ENCODE assay signal across 8 cellular contexts in the genomic region with DNA sequence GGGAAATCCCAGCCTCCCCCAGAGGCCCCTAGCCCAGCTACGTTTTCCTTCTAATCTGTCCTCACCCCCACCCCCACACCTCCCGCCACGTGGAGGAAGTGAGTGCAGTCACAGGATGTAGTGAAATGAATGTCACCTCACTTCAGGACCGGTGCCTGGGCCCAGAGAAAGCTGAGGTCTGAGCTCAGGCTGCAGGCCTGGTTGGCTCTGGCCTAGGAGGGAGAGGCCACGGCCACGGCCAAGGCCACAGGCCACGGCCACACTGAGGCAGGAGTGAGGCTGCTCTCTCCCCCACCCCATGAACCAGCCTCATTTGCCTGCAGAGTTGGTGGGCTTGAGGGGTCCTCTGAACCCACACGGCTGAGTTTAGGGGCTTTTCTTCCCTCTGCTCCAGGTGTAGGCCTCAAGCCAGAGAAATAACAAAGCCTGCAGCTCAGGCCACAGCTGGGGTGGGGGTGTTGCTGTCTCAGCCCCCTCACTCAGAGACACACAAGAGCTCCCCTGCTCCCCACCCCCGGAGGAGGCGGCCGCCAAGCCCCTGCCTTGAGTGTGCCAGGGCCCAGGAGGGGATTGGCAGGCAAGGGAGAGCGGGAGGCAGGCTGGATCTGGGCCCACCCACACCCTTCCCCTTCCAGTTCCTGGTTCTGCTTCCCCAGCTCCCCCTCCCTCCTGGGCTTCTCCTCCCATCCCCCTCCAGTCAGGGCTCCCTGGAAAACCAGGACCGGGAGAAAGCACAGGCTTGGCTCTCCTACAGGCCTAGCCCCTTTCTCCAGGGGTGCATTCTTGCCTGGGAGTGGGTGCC. TPM values are rescaled to one million over a fixed set of nuclear protein-coding genes. Genes with fewer than 3 reads are reported as not detected.
DNase-seq lines count a peak whose midpoint lies in the region; ATAC-seq, FAIRE-seq and TF ChIP-seq lines count a peak whose summit lies in the region.

No MANE protein-coding gene starts in this region.

- peaks cover 0 to 6% of the 10 kb centered on the region in 2 experiments for H3K36me3 ChIP-seq in endothelial cell of umbilical vein (ENCODE audit: control insufficient read depth in 2 of 2, extremely low read depth in 1 of 2, insufficient read depth in 2 of 2, low read length in 2 of 2)
- no peaks in the 10 kb centered on the region for H3K36me3 ChIP-seq in ovary
- H3K36me3 ChIP-seq in testis (ENCODE audit: low read depth, missing control alignments): no peaks in the 10 kb centered on the region

- TF ChIP-seq EP300 in ovary (IDR thresholded peaks at IDR 0.05): no peak

- no peak overlapping the region for H3K9ac ChIP-seq in endothelial cell of umbilical vein (replicated peaks; ENCODE audit: extremely low read depth, insufficient read depth, low read length)

- H3K36me3 Mint-ChIP-seq in activated CD4-positive, alpha-beta memory T cell treated with anti-CD3 and anti-CD28 coated beads for 36 hours: peaks cover 13% of the 10 kb centered on the region

- WGBS in ovary, 3 donors: 6 to 13% (median 9%) methylated on average over 11 to 13 of the region's 13 CpGs
- 27 to 31% methylated on average over 5 to 13 of the region's 13 CpGs for WGBS in testis, 2 donors

- H3K4me1 ChIP-seq in endothelial cell of umbilical vein (ENCODE audit: control insufficient read depth, extremely low read depth, insufficient read depth, low read length) (no peaks in the 10 kb centered on the region), ovary (ENCODE audit: insufficient read depth) (peaks cover 31% of the 10 kb centered on the region), testis (peaks cover 47% of the 10 kb centered on the region)

- POLR2A ChIA-PET in activated CD4-positive, alpha-beta memory T cell treated with anti-CD3 and anti-CD28 coated beads for 36 hours (lab: Charles Lee): interaction anchor here (0.6 to 2.6 kb wide), 19 partner anchors 7 to 359 kb away, joined by 3 to 23 read pairs (median 4); partner anchors contain the start of genes DNMT3A and DTNB
- POLR2A ChIA-PET in endothelial cell of umbilical vein (lab: Charles Lee): no interaction called here

- H3K4me1 Mint-ChIP-seq in activated CD4-positive, alpha-beta memory T cell treated with anti-CD3 and anti-CD28 coated beads for 36 hours (ENCODE audit: low read depth): peaks cover 61% of the 10 kb centered on the region

- no peak overlapping the region for H3K27ac ChIP-seq in endothelial cell of umbilical vein (ENCODE audit: insufficient read depth, low read depth, low read length)
- H3K27ac ChIP-seq in ovary: peak overlapping the region; percentile 20 to 89
- H3K27ac ChIP-seq in testis: peak overlapping the region; percentile 63 to 71

- DNase-seq in DMS79 treated with DMSO at 0.1 percent for 48 hours (lab: John Stamatoyannopoulos, UW) (peak; percentile 85), NCI-H1694 treated with DMSO at 0.1 percent for 48 hours (lab: John Stamatoyannopoulos, UW) (peak; percentile 68), endothelial cell of umbilical vein (ENCODE audit: low read depth, low spot score) (peak; percentile 53), ovary (peak; percentile 80 to 87 (median 86)), testis (peak; percentile 68), cerebellum (ENCODE audit: low spot score) (no peak)
- DNase-seq in activated CD4-positive, alpha-beta memory T cell treated with anti-CD3 and anti-CD28 coated beads for 36 hours: peak; percentile 96

- H3K27me3 Mint-ChIP-seq in activated CD4-positive, alpha-beta memory T cell treated with anti-CD3 and anti-CD28 coated beads for 36 hours: no peaks in the 10 kb centered on the region

- dilution Hi-C loops in endothelial cell of umbilical vein (cut with MboI; ENCODE audit: extremely low pct_ligation_motif_present, low sequenced_read_pairs): no loop called here

- no peaks in the 10 kb centered on the region for H3K9me3 ChIP-seq in endothelial cell of umbilical vein (replicated peaks; ENCODE audit: control insufficient read depth, insufficient read depth, low read length)
- no peaks in the 10 kb centered on the region for H3K9me3 ChIP-seq in ovary
- no peaks in the 10 kb centered on the region for H3K9me3 ChIP-seq in testis

- H3K4me2 ChIP-seq in endothelial cell of umbilical vein (ENCODE audit: insufficient read depth, low read length): no peak overlapping the region

- no peaks in the 10 kb centered on the region for H3K9me3 Mint-ChIP-seq in activated CD4-positive, alpha-beta memory T cell treated with anti-CD3 and anti-CD28 coated beads for 36 hours

- H3K27ac Mint-ChIP-seq in activated CD4-positive, alpha-beta memory T cell treated with anti-CD3 and anti-CD28 coated beads for 36 hours: peak overlapping the region; percentile 95

- no peaks in the 10 kb centered on the region for H3K9me1 ChIP-seq in endothelial cell of umbilical vein (replicated peaks; ENCODE audit: control insufficient read depth, extremely low read depth, insufficient read depth, low read length)

- BruUV-seq in endothelial cell of umbilical vein (replicated peaks; lab: Mats Ljungman, UMichigan): no TSS peak

- FAIRE-seq in endothelial cell of umbilical vein (lab: Jason Lieb, UNC): peak; percentile 61

- H4K20me1 ChIP-seq in endothelial cell of umbilical vein (replicated peaks; ENCODE audit: control insufficient read depth, extremely low read depth, insufficient read depth, low read length): no peaks in the 10 kb centered on the region

- H3K79me2 ChIP-seq in endothelial cell of umbilical vein (ENCODE audit: control insufficient read depth, insufficient read depth, low read length): no peaks in the 10 kb centered on the region

- H3K4me3 Mint-ChIP-seq in activated CD4-positive, alpha-beta memory T cell treated with anti-CD3 and anti-CD28 coated beads for 36 hours: peak overlapping the region; percentile 90

- no peaks in the 10 kb centered on the region for H3K27me3 ChIP-seq in endothelial cell of umbilical vein (ENCODE audit: control insufficient read depth in 2 of 2, insufficient read depth in 2 of 2, low read length in 2 of 2)
- H3K27me3 ChIP-seq in ovary: no peaks in the 10 kb centered on the region
- H3K27me3 ChIP-seq in testis: no peaks in the 10 kb centered on the region

- no peak overlapping the region for H2AFZ ChIP-seq in endothelial cell of umbilical vein (ENCODE audit: low read depth, low read length)

- intact Hi-C loops in activated CD4-positive, alpha-beta memory T cell treated with anti-CD3 and anti-CD28 coated beads for 36 hours (cut with micrococcal nuclease): loop anchor here (1.0 to 5.0 kb wide), 6 partner anchors 9 to 208 kb away; no protein-coding TSS in a partner anchor
- intact Hi-C loops in endothelial cell of umbilical vein (cut with micrococcal nuclease): no loop called here
- intact Hi-C loops in ovary (cut with DNase I): no loop called here
- intact Hi-C loops in testis (cut with DNase I; ENCODE audit: low total_unique reads): no loop called here

- TF ChIP-seq POLR2A in endothelial cell of umbilical vein (IDR thresholded peaks at IDR 0.05; ENCODE audit: low read depth, low read length) (no peak), ovary (IDR thresholded peaks at IDR 0.05) (no peak), testis (IDR thresholded peaks at IDR 0.05) (no peak)

- peak; percentile 53 for ATAC-seq in GM21717 (IDR thresholded peaks at IDR 0.05; ENCODE audit: unreplicated experiment)

- CTCF ChIA-PET in activated CD4-positive, alpha-beta memory T cell treated with anti-CD3 and anti-CD28 coated beads for 36 hours (lab: Charles Lee): interaction anchor here (0.6 to 5.1 kb wide), 12 partner anchors 9 to 292 kb away, joined by 3 to 37 read pairs (median 5); no protein-coding TSS in a partner anchor
- CTCF ChIA-PET in endothelial cell of umbilical vein (lab: Charles Lee): interaction anchor here (0.7 to 3.5 kb wide), 10 partner anchors 9 to 350 kb away, joined by 3 to 8 read pairs (median 4); no protein-coding TSS in a partner anchor

- H3K4me3 ChIP-seq in endothelial cell of umbilical vein (replicated peaks in 1 of 3; ENCODE audit: insufficient read depth in 1 of 3, low read depth in 1 of 3, low read length in 3 of 3) (no peak overlapping the region), ovary (no peak overlapping the region), testis (no peak overlapping the region)

- TF ChIP-seq CTCF in endothelial cell of umbilical vein (IDR thresholded peaks at IDR 0.05; ENCODE audit: extremely low read depth in 1 of 2, insufficient read depth in 1 of 2, low read depth in 1 of 2, low read length in 2 of 2): no peak
- TF ChIP-seq CTCF in ovary (IDR thresholded peaks at IDR 0.05): no peak
- TF ChIP-seq CTCF in testis (IDR thresholded peaks at IDR 0.05): no peak

TF ChIP-seq in endothelial cell of umbilical vein, 7 proteins besides CTCF, POLR2A, EP300 and RAD21:
- TF ChIP-seq POLR2AphosphoS5 (IDR thresholded peaks at IDR 0.05; ENCODE audit: insufficient read depth, low read depth, low read length) (no peak), FOS (IDR thresholded peaks at IDR 0.05; ENCODE audit: borderline replicate concordance, insufficient read depth, low read length) (no peak), EZH2 (IDR thresholded peaks at IDR 0.05; ENCODE audit: borderline replicate concordance, low read depth, low read length, severe bottlenecking) (no peak), JUN (IDR thresholded peaks at IDR 0.05; ENCODE audit: borderline replicate concordance, insufficient read depth, insufficient read length, low read depth) (no peak), MYC (IDR thresholded peaks at IDR 0.05; ENCODE audit: low read depth, low read length) (no peak), GATA2 (IDR thresholded peaks at IDR 0.05; ENCODE audit: insufficient read depth, insufficient read length, low read depth, low read length) (no peak)
- TF ChIP-seq, protein P1, sequence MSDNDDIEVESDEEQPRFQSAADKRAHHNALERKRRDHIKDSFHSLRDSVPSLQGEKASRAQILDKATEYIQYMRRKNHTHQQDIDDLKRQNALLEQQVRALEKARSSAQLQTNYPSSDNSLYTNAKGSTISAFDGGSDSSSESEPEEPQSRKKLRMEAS (IDR thresholded peaks at IDR 0.05; ENCODE audit: insufficient read depth, insufficient read length): no peak

RNA-seq across cellular contexts. Expression of gene DNMT3A, which starts 27.0 kb away (rescaled TPM):
- 10 to 100 TPM; 52.0 to 52.5 TPM for total RNA-seq in activated CD4-positive, alpha-beta memory T cell treated with anti-CD3 and anti-CD28 coated beads for 36 hours
- total RNA-seq in endothelial cell of umbilical vein: 67.0 and 71.7 TPM in 2 replicates
- 15.6 and 23.3 TPM in 2 replicates for polyA plus RNA-seq in endothelial cell of umbilical vein
- polyA plus RNA-seq in endothelial cell of umbilical vein (2011; cell fraction: cytosol; rRNA removed): 12.5 and 14.2 TPM in 2 replicates
- polyA plus RNA-seq in endothelial cell of umbilical vein (2011; cell fraction: nucleus; rRNA removed): 42.1 and 52.7 TPM in 2 replicates
- 26.2 and 37.7 TPM in 2 replicates for polyA plus RNA-seq in endothelial cell of umbilical vein (2012)
- polyA minus RNA-seq in endothelial cell of umbilical vein: 60.1 and 61.4 TPM in 2 replicates
- 8.0 TPM for polyA minus RNA-seq in endothelial cell of umbilical vein (2011; cell fraction: cytosol; rRNA and poly(A)+ RNA removed)
- 36.1 and 50.9 TPM in 2 replicates for polyA minus RNA-seq in endothelial cell of umbilical vein (2011; cell fraction: nucleus; rRNA and poly(A)+ RNA removed)
- total RNA-seq in ovary: 10 to 100 TPM; 14.3 to 72.7 (median 47.4) TPM
- 10 to 100 TPM; 11.3 to 17.3 TPM for polyA plus RNA-seq in ovary
- 10 to 100 TPM; 36.3 TPM for total RNA-seq in testis
- polyA plus RNA-seq in testis (ENCODE audit: insufficient read depth, low read depth, low replicate concordance): 15.5 TPM
- 63.3 TPM for total RNA-seq in cerebellum
